8 cellular contexts compared by ENCODE assay signal in the genomic region with DNA sequence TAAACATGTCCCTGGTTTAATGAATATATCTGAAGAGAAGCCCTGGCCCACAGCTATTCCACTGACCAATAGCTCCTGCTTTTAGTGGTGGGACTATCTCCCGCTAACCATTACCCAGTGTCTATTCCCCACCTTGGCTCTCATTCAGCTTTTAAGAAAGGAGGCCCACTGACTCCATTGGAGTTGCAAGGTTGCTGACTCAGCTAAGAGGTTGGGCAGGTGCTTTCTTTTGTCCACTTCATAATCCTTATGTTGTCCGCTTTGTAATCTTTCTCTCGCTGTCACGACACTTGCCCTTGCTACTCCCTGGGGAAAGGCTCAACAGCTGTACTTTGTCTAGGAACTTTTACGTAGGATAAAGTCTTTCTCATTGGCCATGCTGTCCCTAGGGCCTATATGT.
"Had no signal": no experiment of that assay in that cellular context is flagged by ENCODE, and none has a peak within 500 bp of the region (broad histone marks: within the 10 kb centered on the region; RNA-seq: fewer than 3 reads in every experiment).

No MANE protein-coding gene starts in this region.

- H3K9me3 ChIP-seq: HAP-1 had no signal

- H3K9ac ChIP-seq: KMS-11 had no signal

- H3K36me3 ChIP-seq: HAP-1 had no signal

- DNase-seq: H7, HFFc6, KBM-7 had no signal

- H3K4me1 Mint-ChIP-seq: GM23338, IgD-negative memory B cell had no signal

- H3K4me3 Mint-ChIP-seq: GM23338, HFFc6 had no signal

- H3K27ac ChIP-seq: KMS-11 had no signal

- ATAC-seq: GM23338, HCT116 had no signal

- H3K4me1 ChIP-seq: HAP-1 had no signal

- H3K4me3 ChIP-seq: GM23338, HAP-1 had no signal

- H3K27ac Mint-ChIP-seq: GM23338, HFFc6, IgD-negative memory B cell had no signal

- H3K4me2 ChIP-seq: GM23338, KMS-11 had no signal
